In the genomic region with DNA sequence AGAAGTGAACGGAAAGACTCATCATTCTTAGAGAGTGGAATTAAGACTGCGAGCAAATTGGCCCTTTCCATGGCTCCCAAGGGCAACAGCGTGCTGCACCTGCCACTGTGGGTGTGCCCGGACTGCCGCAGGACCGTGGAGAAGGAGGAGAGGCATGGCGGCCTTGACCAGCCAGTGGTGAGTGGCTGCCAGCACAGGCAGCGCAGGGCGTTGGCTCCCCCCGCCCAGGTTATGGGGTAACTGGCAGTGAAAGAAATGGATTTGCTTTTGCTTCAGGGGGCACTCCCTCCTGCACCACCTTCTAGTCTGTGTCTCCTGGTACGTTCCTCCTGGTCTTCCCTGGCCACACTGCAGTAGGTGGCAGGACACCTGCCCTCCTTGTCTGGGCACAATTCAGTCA, we compare ENCODE assay signal across 22 cellular contexts. TPM values are rescaled to one million over a fixed set of nuclear protein-coding genes. Genes with fewer than 3 reads are reported as not detected.
A peak's percentile ranks its signal among the peaks of the same experiment; 100 is the strongest.
DNase-seq lines count a peak whose midpoint lies in the region; ATAC-seq and TF ChIP-seq lines count a peak whose summit lies in the region.
"Had no signal": no experiment of that assay in that cellular context is flagged by ENCODE, and none has a peak within 500 bp of the region (broad histone marks: within the 10 kb centered on the region; RNA-seq: fewer than 3 reads in every experiment).

No MANE protein-coding gene starts in this region.

- TF ChIP-seq CTCF in A673 (conservative IDR thresholded peaks at IDR 0.05; ENCODE audit: low read depth, low read length), result no peak
- no peak for TF ChIP-seq CTCF in CD8-positive, alpha-beta T cell (IDR thresholded peaks at IDR 0.05)
- no peak for TF ChIP-seq CTCF in GM13977 (IDR thresholded peaks at IDR 0.05; ENCODE audit: extremely low read depth, insufficient read depth, missing control alignments)

- no peak overlapping the region for H3K4me3 ChIP-seq in A673 (ENCODE audit: low read depth, low read length, poor library complexity, severe bottlenecking)
- H3K4me3 ChIP-seq in CD8-positive, alpha-beta T cell (ENCODE audit: low read depth, low read length), result no peak overlapping the region
- H3K4me3 ChIP-seq: esophagus squamous epithelium, left lung, transverse colon had no signal

- in situ Hi-C loops in GM13977 (cut with MboI; ENCODE audit: low pct_unique_long_range_greater_than_20kb, low sequenced_read_pairs, unreplicated experiment), result no loop called here

- CTCF ChIA-PET in A673 (lab: Charles Lee), result no interaction called here
- CTCF ChIA-PET in CD8-positive, alpha-beta T cell (lab: Charles Lee), result no interaction called here

- H3K27ac Mint-ChIP-seq in CD8-positive, alpha-beta T cell, result peak overlapping the region; percentile 56
- peak overlapping the region; percentile 13 for H3K27ac Mint-ChIP-seq in activated T-helper 2 cell treated with anti-CD3 and anti-CD28 coated beads, Interferon-gamma antibody, Interleukin-2, Interleukin-4, amounts not matched to agents 10 μg/mL and 5 μg/mL and 100 μg/mL, durations not matched to agents 14 hours and 24 hours and 36 hours
- H3K27ac Mint-ChIP-seq in memory B cell, result peak overlapping the region; percentile 81
- H3K27ac Mint-ChIP-seq: T-helper 1 cell treated with Interleukin-12 subunit alpha and Interleukin-12 subunit beta and Interleukin-4 antibody, amounts not matched to agents 30 μg/mL and 1 μg/mL, for 36 hours had no signal

- intact Hi-C loops in A673 (cut with micrococcal nuclease; ENCODE audit: unreplicated experiment), result no loop called here
- intact Hi-C loops in CD8-positive, alpha-beta T cell (cut with DNase I, micrococcal nuclease), result no loop called here
- intact Hi-C loops in activated T-helper 2 cell treated with anti-CD3 and anti-CD28 coated beads, Interferon-gamma antibody, Interleukin-2, Interleukin-4, amounts not matched to agents 10 μg/mL and 5 μg/mL and 100 μg/mL, durations not matched to agents 14 hours and 24 hours and 36 hours (cut with micrococcal nuclease), result no loop called here

- no peak overlapping the region for H3K4me3 Mint-ChIP-seq in CD8-positive, alpha-beta T cell
- H3K4me3 Mint-ChIP-seq in activated T-helper 2 cell treated with anti-CD3 and anti-CD28 coated beads, Interferon-gamma antibody, Interleukin-2, Interleukin-4, amounts not matched to agents 10 μg/mL and 5 μg/mL and 100 μg/mL, durations not matched to agents 14 hours and 24 hours and 36 hours (ENCODE audit: low read depth), result no peak overlapping the region
- no peak overlapping the region for H3K4me3 Mint-ChIP-seq in memory B cell
- H3K4me3 Mint-ChIP-seq: stimulated activated effector memory CD8-positive, alpha-beta T cell treated with anti-CD3 and anti-CD28 coated beads, Interleukin-12 subunit alpha, Interleukin-12 subunit beta, amount 100 ng/mL, for 72 hours; T-helper 1 cell treated with Interleukin-12 subunit alpha and Interleukin-12 subunit beta and Interleukin-4 antibody, amounts not matched to agents 30 μg/mL and 1 μg/mL, for 36 hours had no signal

- ATAC-seq in CD8-positive, alpha-beta T cell, result no peak
- no peak for ATAC-seq in memory B cell (ENCODE audit: low read depth)
- ATAC-seq: left lung; stimulated activated effector memory CD8-positive, alpha-beta T cell treated with anti-CD3 and anti-CD28 coated beads, Interleukin-12 subunit alpha, Interleukin-12 subunit beta, amount 100 ng/mL, for 72 hours had no signal

- no peaks in the 10 kb centered on the region for H3K27me3 Mint-ChIP-seq in CD8-positive, alpha-beta T cell (ENCODE audit: low read depth)
- no peaks in the 10 kb centered on the region for H3K27me3 Mint-ChIP-seq in activated T-helper 2 cell treated with anti-CD3 and anti-CD28 coated beads, Interferon-gamma antibody, Interleukin-2, Interleukin-4, amounts not matched to agents 10 μg/mL and 5 μg/mL and 100 μg/mL, durations not matched to agents 14 hours and 24 hours and 36 hours (ENCODE audit: low read depth)
- H3K27me3 Mint-ChIP-seq in memory B cell, result no peaks in the 10 kb centered on the region

- H3K36me3 ChIP-seq in A673 (ENCODE audit: insufficient read depth, low read length, poor library complexity, severe bottlenecking), result peaks cover 3% of the 10 kb centered on the region
- no peaks in the 10 kb centered on the region for H3K36me3 ChIP-seq in CD8-positive, alpha-beta T cell (ENCODE audit: insufficient read depth, low read length)
- H3K36me3 ChIP-seq: transverse colon had no signal

- H3K36me3 Mint-ChIP-seq in CD8-positive, alpha-beta T cell, result peaks cover 45% of the 10 kb centered on the region
- H3K36me3 Mint-ChIP-seq in activated T-helper 2 cell treated with anti-CD3 and anti-CD28 coated beads, Interferon-gamma antibody, Interleukin-2, Interleukin-4, amounts not matched to agents 10 μg/mL and 5 μg/mL and 100 μg/mL, durations not matched to agents 14 hours and 24 hours and 36 hours (ENCODE audit: low read depth), result peaks cover 38% of the 10 kb centered on the region
- H3K36me3 Mint-ChIP-seq in memory B cell, result peaks cover 10% of the 10 kb centered on the region

- peaks cover 15% of the 10 kb centered on the region for H3K4me1 ChIP-seq in A673 (ENCODE audit: insufficient read depth, low read length, poor library complexity, severe bottlenecking)
- H3K4me1 ChIP-seq in CD8-positive, alpha-beta T cell (ENCODE audit: insufficient read depth, low read length), result peaks cover 38% of the 10 kb centered on the region

- no peaks in the 10 kb centered on the region for H3K27me3 ChIP-seq in A673 (replicated peaks; ENCODE audit: insufficient read depth, low read depth, low read length, poor library complexity)
- no peaks in the 10 kb centered on the region for H3K27me3 ChIP-seq in CD8-positive, alpha-beta T cell (ENCODE audit: insufficient read depth, low read length)
- H3K27me3 ChIP-seq: esophagus squamous epithelium, left lung, transverse colon had no signal

- H3K9me3 ChIP-seq in A673 (ENCODE audit: low read depth, low read length, poor library complexity, severe bottlenecking), result no peaks in the 10 kb centered on the region
- H3K9me3 ChIP-seq in CD8-positive, alpha-beta T cell (ENCODE audit: low read length), result no peaks in the 10 kb centered on the region
- H3K9me3 ChIP-seq: esophagus squamous epithelium, left lung, transverse colon had no signal

- peaks cover 76% of the 10 kb centered on the region for H3K4me1 Mint-ChIP-seq in CD8-positive, alpha-beta T cell (ENCODE audit: low read depth)
- H3K4me1 Mint-ChIP-seq in activated T-helper 2 cell treated with anti-CD3 and anti-CD28 coated beads, Interferon-gamma antibody, Interleukin-2, Interleukin-4, amounts not matched to agents 10 μg/mL and 5 μg/mL and 100 μg/mL, durations not matched to agents 14 hours and 24 hours and 36 hours (ENCODE audit: low read depth), result peaks cover 31% of the 10 kb centered on the region
- peaks cover 57% of the 10 kb centered on the region for H3K4me1 Mint-ChIP-seq in memory B cell

- POLR2A ChIA-PET in A673 (lab: Charles Lee; ENCODE audit: low non-redundant PET), result no interaction called here
- POLR2A ChIA-PET in CD8-positive, alpha-beta T cell (lab: Charles Lee), result no interaction called here

- H3K27ac ChIP-seq in A673 (ENCODE audit: low read depth, low read length, poor library complexity, severe bottlenecking), result no peak overlapping the region
- no peak overlapping the region for H3K27ac ChIP-seq in CD8-positive, alpha-beta T cell (ENCODE audit: low read depth, low read length)
- H3K27ac ChIP-seq: esophagus squamous epithelium, left lung, transverse colon, VCaP had no signal

- BruUV-seq in A673 (replicated peaks; lab: Mats Ljungman, UMichigan), result no TSS peak

- DNase-seq in A673 (ENCODE audit: low spot score) (peak; percentile 17), memory B cell (ENCODE audit: low spot score in 2 of 2) (no peak), AML-193 (lab: John Stamatoyannopoulos, UW) (no peak), GM13977 (ENCODE audit: low spot score) (no peak), epidermal melanocyte (ENCODE audit: insufficient read length, low spot score) (no peak), NCI-H2227 (lab: John Stamatoyannopoulos, UW; ENCODE audit: unreplicated experiment) (no peak)
- no peak for DNase-seq in CD8-positive, alpha-beta T cell
- DNase-seq in activated T-helper 2 cell treated with anti-CD3 and anti-CD28 coated beads, Interferon-gamma antibody, Interleukin-2, Interleukin-4, amounts not matched to agents 10 μg/mL and 5 μg/mL and 100 μg/mL, durations not matched to agents 14 hours and 24 hours and 36 hours (ENCODE audit: low spot score), result no peak
- DNase-seq: amniotic stem cell; COR-L47; effector CD4-positive, alpha-beta T cell; esophagus squamous epithelium; left lung; NCI-H1105; NCI-H748 treated with DMSO at 0.1 percent for 48 hours; nucleus accumbens; PC-3; SIG-M5; transverse colon had no signal

- no peaks in the 10 kb centered on the region for H3K9me3 Mint-ChIP-seq in CD8-positive, alpha-beta T cell
- H3K9me3 Mint-ChIP-seq in activated T-helper 2 cell treated with anti-CD3 and anti-CD28 coated beads, Interferon-gamma antibody, Interleukin-2, Interleukin-4, amounts not matched to agents 10 μg/mL and 5 μg/mL and 100 μg/mL, durations not matched to agents 14 hours and 24 hours and 36 hours, result no peaks in the 10 kb centered on the region
- no peaks in the 10 kb centered on the region for H3K9me3 Mint-ChIP-seq in memory B cell
- H3K9me3 Mint-ChIP-seq: stimulated activated effector memory CD8-positive, alpha-beta T cell treated with anti-CD3 and anti-CD28 coated beads, Interleukin-12 subunit alpha, Interleukin-12 subunit beta, amount 100 ng/mL, for 72 hours; T-helper 1 cell treated with Interleukin-12 subunit alpha and Interleukin-12 subunit beta and Interleukin-4 antibody, amounts not matched to agents 30 μg/mL and 1 μg/mL, for 36 hours had no signal

RNA-seq across cellular contexts. Expression of gene FAM193A, which starts 59.7 kb away (rescaled TPM):
- 35.5 and 38.2 TPM in 2 replicates for total RNA-seq in A673 (2021)
- 10 to 100 TPM; 29.0 to 30.2 TPM for total RNA-seq in CD8-positive, alpha-beta T cell
- 30.8 and 31.2 TPM in 2 replicates for total RNA-seq in activated T-helper 2 cell treated with anti-CD3 and anti-CD28 coated beads, Interferon-gamma antibody, Interleukin-2, Interleukin-4, amounts not matched to agents 10 μg/mL and 5 μg/mL and 100 μg/mL, durations not matched to agents 14 hours and 24 hours and 36 hours

Comparison
In these comparisons a context has a peak if more than half of its experiments do, and no peak if none do; other contexts are left out.
1. H3K27ac Mint-ChIP-seq: peak in every context shown above with its lines; median percentile 81 in memory B cell; 56 in CD8-positive, alpha-beta T cell; 13 in activated T-helper 2 cell treated with anti-CD3 and anti-CD28 coated beads, Interferon-gamma antibody, Interleukin-2, Interleukin-4, amounts not matched to agents 10 μg/mL and 5 μg/mL and 100 μg/mL, durations not matched to agents 14 hours and 24 hours and 36 hours.